Comparison of ENCODE assay signal across 8 cellular contexts in the genomic region with DNA sequence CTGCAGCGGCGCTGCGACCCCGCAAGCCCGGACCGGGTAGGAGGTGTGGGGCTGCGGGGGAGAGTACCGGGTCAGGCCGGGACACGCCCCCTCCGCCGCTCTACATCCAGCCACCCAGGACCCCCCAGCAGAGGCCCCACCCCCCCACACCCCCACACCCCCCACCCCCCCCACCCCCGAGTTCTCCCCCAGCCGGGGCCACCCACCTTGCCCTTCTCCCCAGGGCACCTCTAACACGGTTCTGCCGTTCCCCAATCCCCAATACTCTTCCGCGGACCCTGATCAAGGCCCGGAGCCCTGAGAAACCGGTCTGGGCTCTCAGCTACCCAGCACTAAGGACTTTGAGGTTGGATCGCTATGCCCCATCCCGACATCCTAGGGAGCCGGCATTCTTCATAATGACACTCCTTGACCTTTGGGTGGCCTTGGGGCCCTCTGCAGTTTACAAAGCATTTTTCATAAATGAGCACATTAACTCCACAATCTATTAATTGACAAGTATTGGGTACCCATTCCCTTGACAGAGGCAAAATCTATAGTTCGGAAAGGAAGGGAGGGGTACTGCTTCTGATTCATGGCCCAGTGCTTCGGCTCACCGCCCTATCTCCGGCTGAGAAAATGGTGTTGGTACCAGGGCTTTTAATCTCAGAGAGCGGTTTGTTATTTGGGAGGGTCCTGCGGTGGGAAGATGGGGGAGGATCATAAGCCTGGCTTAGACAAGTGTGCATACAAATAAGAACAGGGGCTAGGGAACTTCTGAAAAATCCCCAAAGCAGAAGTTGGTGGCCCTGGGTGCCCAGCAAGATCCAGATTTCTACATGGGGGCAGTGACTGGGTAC. TPM values are rescaled to one million over a fixed set of nuclear protein-coding genes. Genes with fewer than 3 reads are reported as not detected.
DNase-seq lines count a peak whose midpoint lies in the region; ATAC-seq and TF ChIP-seq lines count a peak whose summit lies in the region.

No MANE protein-coding gene starts in this region.

- WGBS in endodermal cell (ENCODE audit: insufficient coverage in 1 of 2, insufficient read length in 1 of 2), 2 experiments = 32 to 47% methylated on average over 10 to 23 of the region's 29 CpGs
- 23% methylated on average over 29 of the region's 29 CpGs for WGBS in prostate gland

- no peak overlapping the region for H3K27ac Mint-ChIP-seq in endodermal cell

- H3K27me3 ChIP-seq in OCI-LY3 (ENCODE audit: low read depth, low read length) = 0 out of 2 replicates have a peak, but pooled peaks cover 4% of the 10 kb centered on the region
- H3K27me3 ChIP-seq in endodermal cell (ENCODE audit: control insufficient read depth, insufficient read depth, low read length, poor library complexity, severe bottlenecking) = peaks cover 60% of the 10 kb centered on the region
- H3K27me3 ChIP-seq in prostate gland (replicated peaks; ENCODE audit: insufficient read depth) = no peaks in the 10 kb centered on the region

- H3K36me3 ChIP-seq in OCI-LY3 (replicated peaks; ENCODE audit: low read depth, low read length) (peaks cover 5% of the 10 kb centered on the region), endodermal cell (ENCODE audit: control insufficient read depth, insufficient read depth, low read length) (no peaks in the 10 kb centered on the region), prostate gland (no peaks in the 10 kb centered on the region)

- ATAC-seq in HG02938 (IDR thresholded peaks at IDR 0.05; ENCODE audit: unreplicated experiment) = no peak

- peaks cover 2% of the 10 kb centered on the region for H3K9me3 Mint-ChIP-seq in endodermal cell

- H3K27ac ChIP-seq in OCI-LY3 (ENCODE audit: low read length) (peak overlapping the region; percentile 7; the same call in 1 of the 2 replicates), endodermal cell (ENCODE audit: low read depth, low read length) (no peak overlapping the region), prostate gland (peak overlapping the region in 1 of 2 donors; percentile 31)

- H3K9ac ChIP-seq in OCI-LY3 (ENCODE audit: low read length) = peak overlapping the region; percentile 22; the same call in 1 of the 2 replicates
- no peak overlapping the region for H3K9ac ChIP-seq in endodermal cell (ENCODE audit: extremely low read depth, low read length, poor library complexity, severe bottlenecking)

- intact Hi-C loops in prostate gland (cut with DNase I) = loop anchor here (10.0 kb wide), 1 partner anchor 48 kb away; the partner anchor contains the start of gene HILPDA

- H3K4me2 ChIP-seq in OCI-LY3 (ENCODE audit: low read length) = peak overlapping the region; percentile 71

- peak overlapping the region; percentile 54 for H3K4me3 Mint-ChIP-seq in endodermal cell

- no peaks in the 10 kb centered on the region for H3K36me3 Mint-ChIP-seq in endodermal cell (ENCODE audit: low read depth)

- peaks cover 44% of the 10 kb centered on the region for H3K4me1 ChIP-seq in OCI-LY3 (ENCODE audit: low read length)
- H3K4me1 ChIP-seq in endodermal cell (ENCODE audit: control insufficient read depth, insufficient read depth, low read length) = peaks cover 11% of the 10 kb centered on the region
- peaks cover 24% of the 10 kb centered on the region for H3K4me1 ChIP-seq in prostate gland (replicated peaks)

- peak; percentile 22 for DNase-seq in ELF-1 (ENCODE audit: low read depth, low spot score)
- peak; percentile 64 for DNase-seq in endodermal cell
- DNase-seq in prostate gland (ENCODE audit: low spot score) = no peak
- no peak for DNase-seq in NCI-H1694 (lab: John Stamatoyannopoulos, UW)
- DNase-seq in mesenteric fat pad (ENCODE audit: low spot score) = no peak
- DNase-seq in NAMALWA (ENCODE audit: low spot score) = no peak

- TF ChIP-seq CTCF in OCI-LY3 (IDR thresholded peaks at IDR 0.05; ENCODE audit: low read depth, low read length) (no peak), endodermal cell (conservative IDR thresholded peaks at IDR 0.05) (no peak), prostate gland (IDR thresholded peaks at IDR 0.05) (no peak)

- peaks cover 19% of the 10 kb centered on the region for H3K4me1 Mint-ChIP-seq in endodermal cell

- peaks cover 28% of the 10 kb centered on the region for H3K79me2 ChIP-seq in OCI-LY3 (ENCODE audit: low read length)

- H3K9me3 ChIP-seq in OCI-LY3 (ENCODE audit: insufficient read depth, low read length) (no peaks in the 10 kb centered on the region), endodermal cell (ENCODE audit: control insufficient read depth, low read length) (no peaks in the 10 kb centered on the region), prostate gland (no peaks in the 10 kb centered on the region)

- H2AFZ ChIP-seq in OCI-LY3 (ENCODE audit: low read depth, low read length) = no peak overlapping the region

- no peak for TF ChIP-seq POLR2A in prostate gland (IDR thresholded peaks at IDR 0.05)

- H3K4me3 ChIP-seq in OCI-LY3 (ENCODE audit: low read length) (peak overlapping the region; percentile 93), endodermal cell (ENCODE audit: low read length) (no peak overlapping the region), prostate gland (peak overlapping the region; percentile 66 to 75)

- peaks cover 9% of the 10 kb centered on the region; the same call in 1 of the 2 replicates for H4K20me1 ChIP-seq in OCI-LY3 (ENCODE audit: insufficient read depth, low read length)

- H3K27me3 Mint-ChIP-seq in endodermal cell (ENCODE audit: insufficient read depth) = peaks cover 74% of the 10 kb centered on the region

RNA-seq across cellular contexts. Expression of gene IMPDH1, which starts 3.4 kb away (rescaled TPM):
- total RNA-seq in endodermal cell = 10 to 100 TPM; 13.4 to 16.5 TPM
- 29.3 TPM for polyA plus RNA-seq in endodermal cell (2013, experiment 1 of 2)
- polyA plus RNA-seq in endodermal cell (2013, experiment 2 of 2) = 25.0 TPM
- total RNA-seq in prostate gland = 10 to 100 TPM; 48.2 to 91.6 TPM
- 146 TPM for total RNA-seq in mesenteric fat pad

RNA-seq across cellular contexts. Expression of gene PRRT4, which starts 44.9 kb away (rescaled TPM):
- total RNA-seq in endodermal cell = under 1 TPM in 1 of 2 donors, not detected in 1; 0.18 TPM
- 0.93 TPM for polyA plus RNA-seq in endodermal cell (2013, experiment 1 of 2)
- 0.79 TPM for polyA plus RNA-seq in endodermal cell (2013, experiment 2 of 2)
- 1 to 10 TPM in 1 of 2 donors, under 1 TPM in 1; 0.05 to 1.2 TPM for total RNA-seq in prostate gland
- total RNA-seq in mesenteric fat pad = 17.4 TPM

RNA-seq across cellular contexts. Expression of gene HILPDA, which starts 49.3 kb away (rescaled TPM):
- 10 to 100 TPM; 26.5 to 37.9 TPM for total RNA-seq in endodermal cell
- polyA plus RNA-seq in endodermal cell (2013, experiment 1 of 2) = 46.2 TPM
- polyA plus RNA-seq in endodermal cell (2013, experiment 2 of 2) = 41.3 TPM
- total RNA-seq in prostate gland = 10 to 100 TPM in 1 of 2 donors, 1 to 10 TPM in 1; 6.9 to 41.5 TPM
- 31.1 TPM for total RNA-seq in mesenteric fat pad

Comparison
In these comparisons a context has a peak if more than half of its experiments do, and no peak if none do; other contexts are left out.
1. DNase-seq: peak in ELF-1 (single experiment) and endodermal cell (single experiment); none in prostate gland (single experiment), NCI-H1694 (single experiment), mesenteric fat pad (single experiment) and NAMALWA (single experiment).